Comparison of ENCODE assay signal across 10 cellular contexts in genomic region chr10:52864459-52865106, GRCh38.
A peak's percentile ranks its signal among the peaks of the same experiment; 100 is the strongest.
DNase-seq lines count a peak whose midpoint lies in the region; ATAC-seq and TF ChIP-seq lines count a peak whose summit lies in the region.
"Had no signal": no experiment of that assay in that cellular context is flagged by ENCODE, and none has a peak within 500 bp of the region (broad histone marks: within the 10 kb centered on the region; RNA-seq: fewer than 3 reads in every experiment).

No MANE protein-coding gene starts in this region.

- no peaks in the 10 kb centered on the region for H3K79me2 ChIP-seq in mammary epithelial cell (ENCODE audit: insufficient read depth, low read length)

- peak overlapping the region; percentile 24 for H2AFZ ChIP-seq in mammary epithelial cell (ENCODE audit: low read depth, low read length)

- CTCF ChIA-PET in BJ (lab: Yijun Ruan, JAX), result no interaction called here
- CTCF ChIA-PET in mammary epithelial cell (lab: Charles Lee; ENCODE audit: low non-redundant PET), result interaction anchor here (0.6 to 1.3 kb wide), 3 partner anchors 46 to 1681 kb away, joined by 4 to 8 read pairs (median 7); no protein-coding TSS in a partner anchor
- CTCF ChIA-PET in CD4-positive, alpha-beta memory T cell (lab: Charles Lee; ENCODE audit: partially characterized antibody), result no interaction called here

- TF ChIP-seq CTCF in BJ (IDR thresholded peaks at IDR 0.05; ENCODE audit: insufficient read depth, low read depth, low read length) (no peak), mammary epithelial cell (conservative IDR thresholded peaks at IDR 0.05 in 1 of 2, IDR thresholded peaks at IDR 0.05 in 1 of 2; ENCODE audit: extremely low read depth in 1 of 2, insufficient read depth in 1 of 2, low read depth in 1 of 2, low read length in 2 of 2) (no peak), left lung (IDR thresholded peaks at IDR 0.05) (no peak), GM13977 (IDR thresholded peaks at IDR 0.05; ENCODE audit: extremely low read depth, insufficient read depth, missing control alignments) (no peak)

- H3K36me3 ChIP-seq in BJ (ENCODE audit: control insufficient read depth, insufficient read depth, low read length) (no peaks in the 10 kb centered on the region), mammary epithelial cell (ENCODE audit: insufficient read depth, low read length) (no peaks in the 10 kb centered on the region), left lung (no peaks in the 10 kb centered on the region)
- H3K36me3 ChIP-seq in CD4-positive, alpha-beta memory T cell (ENCODE audit: insufficient read depth, low read length), result no peaks in the 10 kb centered on the region

- no peak overlapping the region for H3K4me3 Mint-ChIP-seq in activated naive CD8-positive, alpha-beta T cell treated with anti-CD3 and anti-CD28 coated beads for 36 hours
- no peak overlapping the region for H3K4me3 Mint-ChIP-seq in activated T-cell treated with anti-CD3 and anti-CD28 coated beads, Interleukin-2, amount 50 U/mL, for 24 hours
- no peak overlapping the region for H3K4me3 Mint-ChIP-seq in CD4-positive, alpha-beta memory T cell

- no peak overlapping the region for H3K4me3 ChIP-seq in BJ (ENCODE audit: low read depth, low read length)
- H3K4me3 ChIP-seq in mammary epithelial cell (replicated peaks in 1 of 3; ENCODE audit: insufficient read depth in 1 of 3, low read depth in 2 of 3, low read length in 3 of 3), result no peak overlapping the region
- no peak overlapping the region for H3K4me3 ChIP-seq in left lung
- H3K4me3 ChIP-seq in CD4-positive, alpha-beta memory T cell (ENCODE audit: low read length in 2 of 2), result no peak overlapping the region
- H3K4me3 ChIP-seq: BLaER1 treated with 17β-estradiol and CSF1 and Interleukin-3, amounts not matched to agents 10 nM and 100 nM had no signal

- in situ Hi-C loops in mammary epithelial cell (cut with MboI; ENCODE audit: low sequenced_read_pairs in 2 of 2), result no loop called here
- in situ Hi-C loops in GM13977 (cut with MboI; ENCODE audit: low pct_unique_long_range_greater_than_20kb, low sequenced_read_pairs, unreplicated experiment), result no loop called here

- H3K9me3 ChIP-seq in mammary epithelial cell (replicated peaks; ENCODE audit: insufficient read depth, low read length) (peaks cover 5% of the 10 kb centered on the region), left lung (no peaks in the 10 kb centered on the region)
- peaks cover 0 to 3% of the 10 kb centered on the region in 2 donors for H3K9me3 ChIP-seq in CD4-positive, alpha-beta memory T cell (ENCODE audit: control insufficient read depth in 1 of 2, low read length in 2 of 2)

- no TSS peak for BruUV-seq in mammary epithelial cell (replicated peaks; lab: Mats Ljungman, UMichigan)

- no peaks in the 10 kb centered on the region for H3K4me1 Mint-ChIP-seq in activated naive CD8-positive, alpha-beta T cell treated with anti-CD3 and anti-CD28 coated beads for 36 hours
- H3K4me1 Mint-ChIP-seq in activated T-cell treated with anti-CD3 and anti-CD28 coated beads, Interleukin-2, amount 50 U/mL, for 24 hours (ENCODE audit: low read depth), result no peaks in the 10 kb centered on the region
- H3K4me1 Mint-ChIP-seq in CD4-positive, alpha-beta memory T cell, result no peaks in the 10 kb centered on the region

- peaks cover 5% of the 10 kb centered on the region for H3K9me3 Mint-ChIP-seq in activated naive CD8-positive, alpha-beta T cell treated with anti-CD3 and anti-CD28 coated beads for 36 hours
- peaks cover 11% of the 10 kb centered on the region for H3K9me3 Mint-ChIP-seq in activated T-cell treated with anti-CD3 and anti-CD28 coated beads, Interleukin-2, amount 50 U/mL, for 24 hours
- peaks cover 4 to 25% (median 13%) of the 10 kb centered on the region in 8 donors for H3K9me3 Mint-ChIP-seq in CD4-positive, alpha-beta memory T cell

- peak; percentile 92 for ATAC-seq in left lung

- no peaks in the 10 kb centered on the region for H3K27me3 ChIP-seq in BJ (ENCODE audit: control insufficient read depth, insufficient read depth, low read length)
- H3K27me3 ChIP-seq in mammary epithelial cell (ENCODE audit: insufficient read depth, low read length), result no peaks in the 10 kb centered on the region
- no peaks in the 10 kb centered on the region for H3K27me3 ChIP-seq in left lung
- no peaks in the 10 kb centered on the region for H3K27me3 ChIP-seq in CD4-positive, alpha-beta memory T cell (ENCODE audit: insufficient read depth, low read length)
- H3K27me3 ChIP-seq: BLaER1 treated with 17β-estradiol and CSF1 and Interleukin-3, amounts not matched to agents 10 nM and 100 nM had no signal

- dilution Hi-C loops in mammary epithelial cell (cut with HindIII; ENCODE audit: low sequenced_read_pairs), result no loop called here

- H3K27me3 Mint-ChIP-seq in activated naive CD8-positive, alpha-beta T cell treated with anti-CD3 and anti-CD28 coated beads for 36 hours, result no peaks in the 10 kb centered on the region
- no peaks in the 10 kb centered on the region for H3K27me3 Mint-ChIP-seq in activated T-cell treated with anti-CD3 and anti-CD28 coated beads, Interleukin-2, amount 50 U/mL, for 24 hours
- no peaks in the 10 kb centered on the region for H3K27me3 Mint-ChIP-seq in CD4-positive, alpha-beta memory T cell

- no peaks in the 10 kb centered on the region for H4K20me1 ChIP-seq in mammary epithelial cell (ENCODE audit: insufficient read depth, low read length)
- H4K20me1 ChIP-seq: BLaER1 treated with 17β-estradiol and CSF1 and Interleukin-3, amounts not matched to agents 10 nM and 100 nM had no signal

- peak; percentile 89 for DNase-seq in BJ (ENCODE audit: low read depth)
- DNase-seq in HS-5 (ENCODE audit: low read depth), result peak; percentile 89
- peak; percentile 98 for DNase-seq in mammary epithelial cell
- peak; percentile 43 to 76 for DNase-seq in left lung
- no peak for DNase-seq in activated naive CD8-positive, alpha-beta T cell treated with anti-CD3 and anti-CD28 coated beads for 36 hours
- DNase-seq in GM13977 (ENCODE audit: low spot score), result no peak
- no peak for DNase-seq in activated T-cell treated with anti-CD3 and anti-CD28 coated beads, Interleukin-2, amount 50 U/mL, for 24 hours
- DNase-seq in CD4-positive, alpha-beta memory T cell, result no peak
- DNase-seq: midbrain had no signal

- WGBS in mammary epithelial cell (ENCODE audit: low coverage, missing lambda C conversion rate), result 37% methylated on average over 10 of the region's 10 CpGs

- peaks cover 24% of the 10 kb centered on the region for H3K4me1 ChIP-seq in mammary epithelial cell (ENCODE audit: insufficient read depth, low read length)
- no peaks in the 10 kb centered on the region for H3K4me1 ChIP-seq in left lung
- no peaks in the 10 kb centered on the region for H3K4me1 ChIP-seq in CD4-positive, alpha-beta memory T cell (ENCODE audit: insufficient read depth, low read length)
- H3K4me1 ChIP-seq: BLaER1 treated with 17β-estradiol and CSF1 and Interleukin-3, amounts not matched to agents 10 nM and 100 nM had no signal

- POLR2A ChIA-PET in BJ (lab: Charles Lee), result interaction anchor here (0.7 kb wide), 1 partner anchor 653 kb away, joined by 3 read pairs; no protein-coding TSS in a partner anchor
- POLR2A ChIA-PET in CD4-positive, alpha-beta memory T cell (lab: Charles Lee; ENCODE audit: partially characterized antibody), result no interaction called here

- H3K36me3 Mint-ChIP-seq in activated naive CD8-positive, alpha-beta T cell treated with anti-CD3 and anti-CD28 coated beads for 36 hours, result no peaks in the 10 kb centered on the region
- H3K36me3 Mint-ChIP-seq in activated T-cell treated with anti-CD3 and anti-CD28 coated beads, Interleukin-2, amount 50 U/mL, for 24 hours (ENCODE audit: low read depth), result no peaks in the 10 kb centered on the region
- no peaks in the 10 kb centered on the region for H3K36me3 Mint-ChIP-seq in CD4-positive, alpha-beta memory T cell

- peak overlapping the region; percentile 70 for H3K4me2 ChIP-seq in mammary epithelial cell (ENCODE audit: insufficient read depth, low read depth, low read length)
- H3K4me2 ChIP-seq: BLaER1 treated with 17β-estradiol and CSF1 and Interleukin-3, amounts not matched to agents 10 nM and 100 nM had no signal

- no peak overlapping the region for H3K27ac Mint-ChIP-seq in activated naive CD8-positive, alpha-beta T cell treated with anti-CD3 and anti-CD28 coated beads for 36 hours
- H3K27ac Mint-ChIP-seq in activated T-cell treated with anti-CD3 and anti-CD28 coated beads, Interleukin-2, amount 50 U/mL, for 24 hours, result no peak overlapping the region
- no peak overlapping the region for H3K27ac Mint-ChIP-seq in CD4-positive, alpha-beta memory T cell

- H3K27ac ChIP-seq in mammary epithelial cell (ENCODE audit: insufficient read depth, low read depth, low read length), result peak overlapping the region; percentile 31
- no peak overlapping the region for H3K27ac ChIP-seq in left lung
- no peak overlapping the region for H3K27ac ChIP-seq in CD4-positive, alpha-beta memory T cell (ENCODE audit: low read depth, low read length)
- H3K27ac ChIP-seq: BLaER1 treated with 17β-estradiol and CSF1 and Interleukin-3, amounts not matched to agents 10 nM and 100 nM had no signal

- H3K9ac ChIP-seq in mammary epithelial cell (ENCODE audit: insufficient read depth, low read length), result no peak overlapping the region
- H3K9ac ChIP-seq: BLaER1 treated with 17β-estradiol and CSF1 and Interleukin-3, amounts not matched to agents 10 nM and 100 nM had no signal

- intact Hi-C loops in mammary epithelial cell (cut with micrococcal nuclease), result loop anchor here (2.0 to 5.0 kb wide), 2 partner anchors 18 to 47 kb away; no protein-coding TSS in a partner anchor
- intact Hi-C loops in left lung (cut with DNase I), result no loop called here
- intact Hi-C loops in CD4-positive, alpha-beta memory T cell (cut with micrococcal nuclease), result no loop called here

Comparison
In these comparisons a context has a peak if more than half of its experiments do, and no peak if none do; other contexts are left out.
1. DNase-seq: peak in BJ (single experiment), HS-5 (single experiment), mammary epithelial cell (single experiment) and left lung (2 of 2); none in activated naive CD8-positive, alpha-beta T cell treated with anti-CD3 and anti-CD28 coated beads for 36 hours (single experiment), GM13977 (single experiment), activated T-cell treated with anti-CD3 and anti-CD28 coated beads, Interleukin-2, amount 50 U/mL, for 24 hours (single experiment) and CD4-positive, alpha-beta memory T cell (0 of 5).